In the genomic region with DNA sequence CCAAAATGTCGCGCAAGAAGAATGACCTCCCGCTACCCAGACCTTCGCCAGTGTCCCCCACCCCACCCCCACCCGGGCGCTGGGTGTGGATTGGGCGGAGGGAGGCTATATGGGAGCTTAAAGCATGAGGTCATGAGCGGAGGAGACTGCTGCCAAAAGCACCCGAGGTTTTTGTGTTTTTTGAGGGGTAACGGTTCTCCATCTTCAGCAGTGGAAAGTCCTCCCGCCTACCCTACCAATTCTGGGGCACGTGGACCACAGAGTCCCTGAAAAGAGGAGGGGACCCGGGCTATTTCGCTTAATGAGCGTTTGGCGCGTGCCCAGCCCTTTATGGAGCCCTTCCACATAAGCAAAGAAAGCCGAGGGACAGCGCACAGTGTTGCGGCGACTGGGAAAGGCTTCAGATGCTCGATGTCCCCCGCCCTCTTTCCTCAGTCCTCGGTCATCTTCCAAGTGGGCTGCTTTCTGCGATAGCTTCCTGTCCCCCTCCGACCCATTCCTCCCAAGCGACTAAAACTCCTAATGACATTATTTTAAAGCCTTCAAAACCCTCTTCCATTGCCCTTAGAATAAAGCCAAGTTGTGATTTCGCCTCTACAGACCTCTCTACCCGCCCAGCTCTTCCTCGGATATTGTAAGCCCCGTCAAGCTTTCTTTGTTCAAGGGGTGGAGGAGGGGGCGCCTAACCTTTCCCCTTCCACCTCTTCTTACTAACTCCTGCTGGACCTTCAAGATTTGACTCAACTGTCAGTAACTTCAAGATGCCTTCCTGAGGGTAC, we compare ENCODE assay signal across 8 cellular contexts. TPM values are rescaled to one million over a fixed set of nuclear protein-coding genes. Genes with fewer than 3 reads are reported as not detected.
DNase-seq lines count a peak whose midpoint lies in the region; ATAC-seq and TF ChIP-seq lines count a peak whose summit lies in the region.

No MANE protein-coding gene starts in this region.

- H2AK5ac ChIP-seq in mesenchymal stem cell (ENCODE audit: low read length, severe bottlenecking) = no peak overlapping the region

- H2BK5ac ChIP-seq in mesenchymal stem cell (ENCODE audit: low read depth, low read length, poor library complexity, severe bottlenecking) = no peak overlapping the region

- POLR2A ChIA-PET in OCI-LY7 (lab: Charles Lee) = interaction anchor here (0.6 to 1.6 kb wide), 6 partner anchors 10 to 264 kb away, joined by 3 to 8 read pairs (median 4); no protein-coding TSS in a partner anchor

- H3K27ac ChIP-seq in OCI-LY7 (ENCODE audit: low read depth, low read length, poor library complexity, severe bottlenecking) (peak overlapping the region; percentile 77), mesenchymal stem cell (ENCODE audit: low read length, poor library complexity, severe bottlenecking) (no peak overlapping the region), upper lobe of right lung (no peak overlapping the region)

- no peaks in the 10 kb centered on the region for H3K79me1 ChIP-seq in mesenchymal stem cell (replicated peaks; ENCODE audit: low read length, poor library complexity, severe bottlenecking)

- H2BK12ac ChIP-seq in mesenchymal stem cell (ENCODE audit: low read length in 2 of 2) = peak overlapping the region in 1 of 2 experiments; percentile 83

- peak overlapping the region; percentile 64 for H2BK15ac ChIP-seq in mesenchymal stem cell (ENCODE audit: low read depth, poor library complexity, severe bottlenecking)

- peak; percentile 27 for DNase-seq in activated T-cell treated with anti-CD3 and anti-CD28 coated beads, Interleukin-2, amount 50 U/mL, for 1 hour
- DNase-seq in activated T-cell treated with anti-CD3 and anti-CD28 coated beads for 4 hours (no peak), OCI-LY7 (ENCODE audit: low spot score) (no peak), dermis blood vessel endothelial cell (peak; percentile 10), mesenchymal stem cell (peak; percentile 72), upper lobe of right lung (no peak)
- no peak for DNase-seq in activated CD4-positive, alpha-beta T cell treated with anti-CD3 and anti-CD28 coated beads, Interleukin-2, amount 50 U/mL, for 4 hours

- H4K91ac ChIP-seq in mesenchymal stem cell (ENCODE audit: low read length) = peak overlapping the region; percentile 78

- peak overlapping the region in 1 of 2 experiments; percentile 82 for H3K4ac ChIP-seq in mesenchymal stem cell (ENCODE audit: low read depth in 1 of 2, low read length in 2 of 2)

- ATAC-seq in upper lobe of right lung (peak; percentile 1), HG03457 (IDR thresholded peaks at IDR 0.05; ENCODE audit: unreplicated experiment) (no peak)

- no peak overlapping the region for H3K14ac ChIP-seq in mesenchymal stem cell (ENCODE audit: low read length in 2 of 2)

- TF ChIP-seq CTCF in OCI-LY7 (conservative IDR thresholded peaks at IDR 0.05; ENCODE audit: low read length) (no peak), upper lobe of right lung (IDR thresholded peaks at IDR 0.05) (no peak)

- H4K20me1 ChIP-seq in OCI-LY7 (ENCODE audit: insufficient read depth, low read length) = no peaks in the 10 kb centered on the region

- H3K9me2 ChIP-seq in OCI-LY7 (ENCODE audit: insufficient read depth, low read length) = no peaks in the 10 kb centered on the region

- H4K8ac ChIP-seq in mesenchymal stem cell (ENCODE audit: low read length) = peak overlapping the region; percentile 73

- H2AFZ ChIP-seq in OCI-LY7 (ENCODE audit: low read length) = peak overlapping the region; percentile 8; the same call in 1 of the 2 replicates
- H2AFZ ChIP-seq in mesenchymal stem cell (ENCODE audit: low read depth, low read length) = peak overlapping the region; percentile 72

- intact Hi-C loops in OCI-LY7 (cut with micrococcal nuclease; ENCODE audit: unreplicated experiment) = loop anchor here (2.0 to 10.0 kb wide), 5 partner anchors 87 to 722 kb away; a partner anchor contains a TSS
- intact Hi-C loops in upper lobe of right lung (cut with DNase I) = no loop called here

- H3K23ac ChIP-seq in mesenchymal stem cell (ENCODE audit: low read length in 2 of 2) = peak overlapping the region in 1 of 2 experiments; percentile 59

- CTCF ChIA-PET in OCI-LY7 (lab: Charles Lee; ENCODE audit: unreplicated experiment) = no interaction called here

- 2% methylated on average over 22 of the region's 32 CpGs for WGBS in mesenchymal stem cell

- peaks cover 22% of the 10 kb centered on the region; the same call in 1 of the 2 replicates for H3K79me2 ChIP-seq in OCI-LY7 (ENCODE audit: insufficient read depth, low read depth, low read length)

- no TSS peak for BruUV-seq in OCI-LY7 (replicated peaks; lab: Mats Ljungman, UMichigan)

- H3K4me3 ChIP-seq in OCI-LY7 (ENCODE audit: low read depth, low read length, poor library complexity, severe bottlenecking) (peak overlapping the region; percentile 80), mesenchymal stem cell (ENCODE audit: insufficient read depth in 1 of 2, low read depth in 1 of 2, low read length in 2 of 2) (peak overlapping the region; percentile 18 to 90), upper lobe of right lung (peak overlapping the region; percentile 85)

- H3K27me3 ChIP-seq in mesenchymal stem cell (ENCODE audit: control insufficient read depth in 1 of 2, insufficient read depth in 1 of 2, low read length in 2 of 2) (no peaks in the 10 kb centered on the region), upper lobe of right lung (no peaks in the 10 kb centered on the region)

- peak overlapping the region; percentile 93 for H3K9ac ChIP-seq in mesenchymal stem cell (ENCODE audit: low read length)

- H2BK120ac ChIP-seq in mesenchymal stem cell (ENCODE audit: low read depth, low read length) = peak overlapping the region; percentile 90

- H3K4me2 ChIP-seq in OCI-LY7 (ENCODE audit: low read length) (peak overlapping the region; percentile 79), mesenchymal stem cell (ENCODE audit: low read length, poor library complexity, severe bottlenecking) (peak overlapping the region; percentile 70)

- H3K4me1 ChIP-seq in OCI-LY7 (ENCODE audit: insufficient read depth, low read length, poor library complexity, severe bottlenecking) = peaks cover 26% of the 10 kb centered on the region
- peaks cover 5% of the 10 kb centered on the region for H3K4me1 ChIP-seq in mesenchymal stem cell (ENCODE audit: control insufficient read depth, insufficient read depth, low read depth, low read length)
- peaks cover 22% of the 10 kb centered on the region for H3K4me1 ChIP-seq in upper lobe of right lung

- H3K9me3 ChIP-seq in OCI-LY7 (ENCODE audit: low read length) = no peaks in the 10 kb centered on the region
- no peaks in the 10 kb centered on the region for H3K9me3 ChIP-seq in mesenchymal stem cell (ENCODE audit: control insufficient read depth, low read length)
- H3K9me3 ChIP-seq in upper lobe of right lung = no peaks in the 10 kb centered on the region

- H3K18ac ChIP-seq in mesenchymal stem cell (ENCODE audit: low read depth in 1 of 2, low read length in 2 of 2) = peak overlapping the region; percentile 79 to 94

- H3K36me3 ChIP-seq in OCI-LY7 (ENCODE audit: insufficient read depth, low read length) = no peaks in the 10 kb centered on the region
- H3K36me3 ChIP-seq in mesenchymal stem cell (ENCODE audit: control insufficient read depth in 1 of 2, insufficient read depth in 2 of 2, low read depth in 1 of 2, low read length in 2 of 2) = no peaks in the 10 kb centered on the region
- H3K36me3 ChIP-seq in upper lobe of right lung = no peaks in the 10 kb centered on the region

RNA-seq across cellular contexts. Expression of a gene that starts 2.1 kb away (rescaled TPM):
- total RNA-seq in OCI-LY7 (2014; rRNA removed; shearing (Covaris generic)) = 4.6 and 5.7 TPM in 2 replicates
- total RNA-seq in OCI-LY7 (2022) (12.2 and 12.9 TPM in 2 replicates), dermis blood vessel endothelial cell (0.05 and 0.17 TPM in 2 replicates), upper lobe of right lung (3.8 TPM)
- polyA plus RNA-seq in mesenchymal stem cell (2013, experiment 1 of 2) = 8.3 TPM
- 7.9 TPM for polyA plus RNA-seq in mesenchymal stem cell (2013, experiment 2 of 2)

Comparison
In these comparisons a context has a peak if more than half of its experiments do, and no peak if none do; other contexts are left out.
1. DNase-seq: peak in activated T-cell treated with anti-CD3 and anti-CD28 coated beads, Interleukin-2, amount 50 U/mL, for 1 hour (single experiment), dermis blood vessel endothelial cell (single experiment) and mesenchymal stem cell (single experiment); none in activated T-cell treated with anti-CD3 and anti-CD28 coated beads for 4 hours (single experiment), OCI-LY7 (single experiment), upper lobe of right lung (single experiment) and activated CD4-positive, alpha-beta T cell treated with anti-CD3 and anti-CD28 coated beads, Interleukin-2, amount 50 U/mL, for 4 hours (0 of 2).
2. Peak in every context shown above with its lines, with median percentiles within 50 percentile points of each other: H3K4me3 ChIP-seq.